Comparison of ENCODE assay signal across 1 cellular context in genomic region chr20:51541189-51542032, GRCh38.
A peak's percentile ranks its signal among the peaks of the same experiment; 100 is the strongest.
TF ChIP-seq lines count a peak whose summit lies in the region.

No MANE protein-coding gene starts in this region.

TF ChIP-seq in HepG2, 621 proteins besides CTCF, POLR2A, EP300 and RAD21 (continued from another document and continues in another):
- no peak for TF ChIP-seq CEBPZ (IDR thresholded peaks at IDR 0.05; ENCODE audit: low read length)
- no peak for TF ChIP-seq TBL1XR1 (IDR thresholded peaks at IDR 0.05; ENCODE audit: borderline replicate concordance, low read length, partially characterized antibody)
- no peak for TF ChIP-seq ATM (IDR thresholded peaks at IDR 0.05; ENCODE audit: borderline replicate concordance)
- TF ChIP-seq CC2D1A (CRISPR knock-in tag; IDR thresholded peaks at IDR 0.05) = no peak
- peak; percentile 91 for TF ChIP-seq ZNF124 (CRISPR knock-in tag; IDR thresholded peaks at IDR 0.05)
- TF ChIP-seq ZFP91 (CRISPR knock-in tag; IDR thresholded peaks at IDR 0.05; ENCODE audit: borderline replicate concordance) = peak; percentile 76
- no peak for TF ChIP-seq MED8 (CRISPR knock-in tag; IDR thresholded peaks at IDR 0.05; ENCODE audit: insufficient replicate concordance)
- no peak for TF ChIP-seq HOXA9 (CRISPR knock-in tag; IDR thresholded peaks at IDR 0.05; ENCODE audit: borderline replicate concordance)
- 0 out of 2 replicates have a peak, but pooled peaks have one; percentile 25 for TF ChIP-seq WIZ (CRISPR knock-in tag; IDR thresholded peaks at IDR 0.05)
- peak; percentile 97 for TF ChIP-seq RELA (CRISPR knock-in tag; IDR thresholded peaks at IDR 0.05)
- TF ChIP-seq POLR2AphosphoS5 (IDR thresholded peaks at IDR 0.05; ENCODE audit: low read depth, low read length) = no peak
- no peak for TF ChIP-seq ZNF547 (CRISPR knock-in tag; IDR thresholded peaks at IDR 0.05)
- TF ChIP-seq ZNF816 (CRISPR knock-in tag; IDR thresholded peaks at IDR 0.05; ENCODE audit: borderline replicate concordance) = 0 out of 2 replicates have a peak, but pooled peaks have one; percentile 74
- TF ChIP-seq ZNF234 (CRISPR knock-in tag; conservative IDR thresholded peaks at IDR 0.05) = 0 out of 2 replicates have a peak, but pooled peaks have one; percentile 72
- TF ChIP-seq SNAPC2 (CRISPR knock-in tag; IDR thresholded peaks at IDR 0.05) = peak; percentile 90; the same call in 1 of the 2 replicates
- TF ChIP-seq SMAD3 (CRISPR knock-in tag; IDR thresholded peaks at IDR 0.05) = peak; percentile 69; the same call in 1 of the 2 replicates
- TF ChIP-seq MIER3 (CRISPR knock-in tag; IDR thresholded peaks at IDR 0.05; ENCODE audit: borderline replicate concordance) = peak; percentile 48; the same call in 1 of the 2 replicates
- peak; percentile 85 for TF ChIP-seq FOXP4 (CRISPR knock-in tag; IDR thresholded peaks at IDR 0.05)
- TF ChIP-seq ZSCAN12 (CRISPR knock-in tag; IDR thresholded peaks at IDR 0.05) = no peak
- TF ChIP-seq FOXO4 (CRISPR knock-in tag; conservative IDR thresholded peaks at IDR 0.05) = no peak
- no peak for TF ChIP-seq ZNF446 (CRISPR knock-in tag; IDR thresholded peaks at IDR 0.05)
- no peak for TF ChIP-seq FLYWCH1 (CRISPR knock-in tag; IDR thresholded peaks at IDR 0.05)
- TF ChIP-seq ZNF335 (CRISPR knock-in tag; IDR thresholded peaks at IDR 0.05) = peak; percentile 66; the same call in 1 of the 2 replicates
- no peak for TF ChIP-seq HNRNPK (IDR thresholded peaks at IDR 0.05; ENCODE audit: low read depth, low read length, poor library complexity, severe bottlenecking)
- TF ChIP-seq MAFF (IDR thresholded peaks at IDR 0.05; ENCODE audit: low read depth, low read length) = no peak
- TF ChIP-seq ZNF773 (CRISPR knock-in tag; IDR thresholded peaks at IDR 0.05; ENCODE audit: borderline replicate concordance) = no peak; the same call in 1 of the 2 replicates
- TF ChIP-seq RFXANK (CRISPR knock-in tag; IDR thresholded peaks at IDR 0.05) = 0 out of 2 replicates have a peak, but pooled peaks have one; percentile 57
- no peak for TF ChIP-seq RERE (CRISPR knock-in tag; IDR thresholded peaks at IDR 0.05; ENCODE audit: low read depth)
- no peak for TF ChIP-seq MBD4 (IDR thresholded peaks at IDR 0.05; ENCODE audit: borderline replicate concordance, low read length)
- peak; percentile 45; the same call in 1 of the 2 replicates for TF ChIP-seq ZNF224 (CRISPR knock-in tag; IDR thresholded peaks at IDR 0.05)
- TF ChIP-seq BRF2 (CRISPR knock-in tag; IDR thresholded peaks at IDR 0.05) = no peak; the same call in none of the 2 replicates
- peak; percentile 96 for TF ChIP-seq ZNF691 (CRISPR knock-in tag; IDR thresholded peaks at IDR 0.05; ENCODE audit: borderline replicate concordance, low read depth)
- no peak for TF ChIP-seq ZNF83 (CRISPR knock-in tag; IDR thresholded peaks at IDR 0.05; ENCODE audit: borderline replicate concordance)
- peak; percentile 97 for TF ChIP-seq PHF21A (CRISPR knock-in tag; IDR thresholded peaks at IDR 0.05)
- TF ChIP-seq LRRFIP1 (CRISPR knock-in tag; conservative IDR thresholded peaks at IDR 0.05) = no peak
- no peak for TF ChIP-seq ZNF770 (CRISPR knock-in tag; IDR thresholded peaks at IDR 0.05)
- peak; percentile 94 for TF ChIP-seq TBX2 (CRISPR knock-in tag; IDR thresholded peaks at IDR 0.05; ENCODE audit: borderline replicate concordance)
